Comparison of ENCODE assay signal across 21 cellular contexts in genomic region chr7:1725766-1726630, GRCh38. TPM values are rescaled to one million over a fixed set of nuclear protein-coding genes. Genes with fewer than 3 reads are reported as not detected.
DNase-seq lines count a peak whose midpoint lies in the region; ATAC-seq, FAIRE-seq and TF ChIP-seq lines count a peak whose summit lies in the region.
"Had no signal": no experiment of that assay in that cellular context is flagged by ENCODE, and none has a peak within 500 bp of the region (broad histone marks: within the 10 kb centered on the region; RNA-seq: fewer than 3 reads in every experiment).

No MANE protein-coding gene starts in this region.

- in situ Hi-C loops in K562 (cut with MboI), result no loop called here

- H3K36me3 ChIP-seq in K562 (ENCODE audit: control insufficient read depth, insufficient read depth, low read length) (no peaks in the 10 kb centered on the region), right atrium auricular region (peaks cover 3% of the 10 kb centered on the region), kidney (ENCODE audit: control insufficient read depth in 1 of 2, insufficient read depth in 2 of 2, low read length in 2 of 2) (no peaks in the 10 kb centered on the region)
- H3K36me3 ChIP-seq: left lung had no signal

- no peak for TF ChIP-seq POLR2A in K562 (conservative IDR thresholded peaks at IDR 0.05)

- H3K27me3 ChIP-seq in K562 (ENCODE audit: control insufficient read depth in 2 of 2, insufficient read depth in 2 of 2, low read length in 2 of 2), result peaks cover 39 to 68% of the 10 kb centered on the region in 2 experiments
- H3K27me3 ChIP-seq in right atrium auricular region, result no peaks in the 10 kb centered on the region
- H3K27me3 ChIP-seq: BLaER1 had no signal

- no peak overlapping the region for H3K4me3 ChIP-seq in K562
- no peak overlapping the region for H3K4me3 ChIP-seq in right atrium auricular region
- no peak overlapping the region for H3K4me3 ChIP-seq in kidney (ENCODE audit: low read length in 2 of 2)
- H3K4me3 ChIP-seq: BLaER1, left lung, mucosa of descending colon had no signal

- TF ChIP-seq EP300 in K562 (IDR thresholded peaks at IDR 0.05; ENCODE audit: low read length), result no peak

- DNase-seq in COR-L47 (lab: John Stamatoyannopoulos, UW), result peak; percentile 22
- DNase-seq in NCI-H1694 treated with DMSO at 0.1 percent for 48 hours (lab: John Stamatoyannopoulos, UW), result peak; percentile 84
- no peak for DNase-seq in K562 (ENCODE audit: extremely low read depth in 1 of 4, low spot score in 3 of 4)
- DNase-seq in right atrium auricular region (ENCODE audit: low spot score), result no peak
- DNase-seq in kidney, result no peak
- DNase-seq: activated CD4-positive, alpha-beta T cell treated with anti-CD3 and anti-CD28 coated beads for 48 hours; activated CD8-positive, alpha-beta memory T cell treated with anti-CD3 and anti-CD28 coated beads, Interleukin-2, amount 10 ng/mL, durations not matched to agents 7 days and 5 days; activated naive CD8-positive, alpha-beta T cell treated with anti-CD3 and anti-CD28 coated beads for 36 hours; effector memory CD8-positive, alpha-beta T cell; HCEC 1CT; NCI-H1417 treated with DMSO at 0.1 percent for 48 hours; stimulated activated CD8-positive, alpha-beta memory T cell treated with anti-CD3 and anti-CD28 coated beads, Interleukin-4, amount 100 ng/mL, for 48 hours had no signal

- H3K9ac ChIP-seq in K562 (ENCODE audit: insufficient read depth in 1 of 2, low read depth in 2 of 2, low read length in 2 of 2) (no peak overlapping the region), kidney (ENCODE audit: low read length in 2 of 2) (no peak overlapping the region)
- H3K9ac ChIP-seq: BLaER1 had no signal

- POLR2A ChIA-PET in K562 (lab: Yijun Ruan, JAX), result no interaction called here

- H4K20me1 ChIP-seq in K562 (replicated peaks; ENCODE audit: control insufficient read depth, insufficient read depth, low read length), result 0 out of 2 replicates have a peak, but pooled peaks cover 3% of the 10 kb centered on the region

- H3K27ac ChIP-seq in K562 (ENCODE audit: extremely low read depth, low read depth, low read length) (no peak overlapping the region), right atrium auricular region (peak overlapping the region; percentile 71 to 74), kidney (ENCODE audit: low read depth in 2 of 2, low read length in 2 of 2) (no peak overlapping the region)
- H3K27ac ChIP-seq: BLaER1, left lung, RWPE1 had no signal

- FAIRE-seq in K562 (lab: Jason Lieb, UNC), result peak; percentile 51
- no peak for FAIRE-seq in kidney (lab: Jason Lieb, UNC)
- FAIRE-seq: colon had no signal

- ATAC-seq in K562, result no peak; the same call in 2 of the 3 replicates
- ATAC-seq in HG02610 (IDR thresholded peaks at IDR 0.05; ENCODE audit: unreplicated experiment), result no peak
- no peak for ATAC-seq in HG03520 (IDR thresholded peaks at IDR 0.05; ENCODE audit: unreplicated experiment)
- ATAC-seq in HG03108 (IDR thresholded peaks at IDR 0.05; ENCODE audit: unreplicated experiment), result no peak
- ATAC-seq: activated CD8-positive, alpha-beta memory T cell treated with anti-CD3 and anti-CD28 coated beads, Interleukin-2, amount 10 ng/mL, durations not matched to agents 7 days and 5 days; activated T-helper 17 cell treated with anti-CD3 and anti-CD28 coated beads, Interleukin-2, amount 50 U/mL, for 72 hours; effector memory CD8-positive, alpha-beta T cell had no signal

- H3K9me1 ChIP-seq in K562 (ENCODE audit: control insufficient read depth, insufficient read depth, low read length), result no peaks in the 10 kb centered on the region

- 13% methylated on average over 25 of the region's 25 CpGs for WGBS in K562 (ENCODE audit: insufficient coverage, low coverage, missing lambda C conversion rate)

- no peaks in the 10 kb centered on the region for H3K79me2 ChIP-seq in K562 (ENCODE audit: control insufficient read depth, insufficient read depth, low read length)

- CTCF ChIA-PET in K562 (lab: Yijun Ruan, JAX; ENCODE audit: low intra/inter-chr PET ratio), result no interaction called here

- H3K4me1 ChIP-seq in K562 (replicated peaks in 1 of 2; ENCODE audit: control insufficient read depth in 2 of 2, insufficient read depth in 2 of 2, low read length in 2 of 2) (peaks cover 0 to 22% of the 10 kb centered on the region in 2 experiments; a peak in 1 of 5 replicates), right atrium auricular region (peaks cover 0 to 21% of the 10 kb centered on the region in 2 donors), kidney (ENCODE audit: control insufficient read depth in 1 of 2, insufficient read depth in 1 of 2, low read depth in 1 of 2, low read length in 2 of 2) (no peaks in the 10 kb centered on the region)
- H3K4me1 ChIP-seq: left lung had no signal

- H3K9me3 ChIP-seq in K562 (replicated peaks; ENCODE audit: control insufficient read depth, insufficient read depth, low read depth, low read length), result no peaks in the 10 kb centered on the region
- peaks cover 0 to 19% of the 10 kb centered on the region in 2 donors for H3K9me3 ChIP-seq in right atrium auricular region
- H3K9me3 ChIP-seq in kidney (ENCODE audit: control insufficient read depth in 1 of 2, low read length in 2 of 2), result peaks cover 2 to 12% of the 10 kb centered on the region in 2 donors

- H3K4me2 ChIP-seq in K562 (ENCODE audit: insufficient read depth, low read length), result no peak overlapping the region
- H3K4me2 ChIP-seq: BLaER1 had no signal

- H2AFZ ChIP-seq in K562 (ENCODE audit: low read depth, low read length), result no peak overlapping the region

- BruUV-seq in K562 (replicated peaks; lab: Mats Ljungman, UMichigan), result no TSS peak

- TF ChIP-seq CTCF in K562 (IDR thresholded peaks at IDR 0.05 in 2 of 3, conservative IDR thresholded peaks at IDR 0.05 in 1 of 3; ENCODE audit: insufficient read depth in 2 of 3, low read depth in 1 of 3, low read length in 3 of 3), result no peak
- TF ChIP-seq CTCF in right atrium auricular region (IDR thresholded peaks at IDR 0.05), result no peak
- no peak for TF ChIP-seq CTCF in kidney (IDR thresholded peaks at IDR 0.05; ENCODE audit: borderline replicate concordance, extremely low read depth, insufficient read depth)

- intact Hi-C loops in K562 (cut with micrococcal nuclease) (no loop called here), kidney (cut with DNase I) (no loop called here)

- TF ChIP-seq RAD21 in K562 (CRISPR knock-in tag; conservative IDR thresholded peaks at IDR 0.05 in 1 of 2, IDR thresholded peaks at IDR 0.05 in 1 of 2), result no peak

TF ChIP-seq in K562, 482 proteins besides CTCF, POLR2A, EP300 and RAD21 (continues in another document):
- TF ChIP-seq PHB (CRISPR knock-in tag; IDR thresholded peaks at IDR 0.05) (no peak), CREBBP (IDR thresholded peaks at IDR 0.05; ENCODE audit: low read depth, low read length) (no peak), PHF20 (IDR thresholded peaks at IDR 0.05; ENCODE audit: partially characterized antibody) (peak; percentile 42), ZNF717 (CRISPR knock-in tag; IDR thresholded peaks at IDR 0.05) (no peak), NR2F6 (CRISPR knock-in tag; IDR thresholded peaks at IDR 0.05) (no peak), RNF219 (CRISPR knock-in tag; IDR thresholded peaks at IDR 0.05) (no peak), NCOA2 (IDR thresholded peaks at IDR 0.05; ENCODE audit: partially characterized antibody in 2 of 2) (no peak)

RNA-seq across cellular contexts. Expression of gene ELFN1, which starts 55.9 kb away (rescaled TPM):
- total RNA-seq in K562 (2011; cell fraction: chromatin; rRNA removed; ENCODE audit: low replicate concordance), result 0.25 TPM in 1 of 2 replicates, not detected in the other
- total RNA-seq in K562 (2011; cell fraction: nucleolus; rRNA removed), result 0.39 and 0.67 TPM in 2 replicates
- 0.07 and 0.31 TPM in 2 replicates for total RNA-seq in K562 (2011; cell fraction: nucleoplasm; rRNA removed)
- 0.23 and 0.45 TPM in 2 replicates for total RNA-seq in K562 (2014; rRNA removed)
- total RNA-seq in K562 (2014; rRNA removed; fragmentation: Illumina TruSeq; extraction: Trizol), result 0.04 and 0.06 TPM in 2 replicates
- 0.08 and 0.18 TPM in 2 replicates for total RNA-seq in K562 (2015; rRNA removed; fragmentation: Illumina TruSeq; extraction: Trizol)
- 0.45 and 0.64 TPM in 2 replicates for total RNA-seq in K562 (2021)
- polyA plus RNA-seq in K562 (2011; rRNA removed), result 0.13 and 0.41 TPM in 2 replicates
- polyA plus RNA-seq in K562 (2011; cell fraction: cytosol; rRNA removed), result 0.44 and 0.81 TPM in 2 replicates
- polyA plus RNA-seq in K562 (2011; cell fraction: nucleus; rRNA removed), result 0.26 and 0.31 TPM in 2 replicates
- polyA plus RNA-seq in K562 (2012), result 0.35 and 0.39 TPM in 2 replicates
- 0.06 and 0.28 TPM in 2 replicates for polyA plus RNA-seq in K562 (2014; fragmentation: Illumina TruSeq; extraction: Trizol)
- polyA plus RNA-seq in K562 (2014; fragmentation: Nextera tagmentation; extraction: Ambion mirVana), result not detected
- polyA plus RNA-seq in K562 (2014; rRNA removed), result 0.11 and 0.33 TPM in 2 replicates
- polyA minus RNA-seq in K562 (2011; rRNA and poly(A)+ RNA removed), result 0.07 and 0.15 TPM in 2 replicates
- polyA minus RNA-seq in K562 (2011; cell fraction: cytosol; rRNA and poly(A)+ RNA removed), result 0.38 and 1.0 TPM in 2 replicates
- polyA minus RNA-seq in K562 (2011; cell fraction: nucleus; rRNA and poly(A)+ RNA removed), result 0.13 and 0.44 TPM in 2 replicates
- 10 to 100 TPM in 1 of 2 donors, 1 to 10 TPM in 1; 6.5 to 15.3 TPM for total RNA-seq in right atrium auricular region
- total RNA-seq in kidney, result 3.8 TPM
- 3.5 TPM for polyA plus RNA-seq in kidney (ENCODE audit: insufficient read depth, low read depth, low replicate concordance)
- total RNA-seq: activated CD8-positive, alpha-beta memory T cell treated with anti-CD3 and anti-CD28 coated beads, Interleukin-2, amount 10 ng/mL, durations not matched to agents 7 days and 5 days had no signal

Comparison
In these comparisons a context has a peak if more than half of its experiments do, and no peak if none do; other contexts are left out.
1. DNase-seq: peak in COR-L47 (single experiment) and NCI-H1694 treated with DMSO at 0.1 percent for 48 hours (single experiment); none in K562 (0 of 4), right atrium auricular region (single experiment) and kidney (single experiment).
2. H3K27ac ChIP-seq: peak in right atrium auricular region (2 of 2); none in K562 (single experiment) and kidney (0 of 2).